In genomic region chr20:25469558-25469957, GRCh38 we compare ENCODE assay signal across 10 cellular contexts.
"Had no signal": no experiment of that assay in that cellular context is flagged by ENCODE, and none has a peak within 500 bp of the region (broad histone marks: within the 10 kb centered on the region; RNA-seq: fewer than 3 reads in every experiment).

No MANE protein-coding gene starts in this region.

- H3K4me3 Mint-ChIP-seq: activated CD4-positive, alpha-beta memory T cell treated with anti-CD3 and anti-CD28 coated beads for 36 hours; activated naive CD4-positive, alpha-beta T cell treated with anti-CD3 and anti-CD28 coated beads, Interleukin-2, amount 10 ng/mL, durations not matched to agents 7 days and 5 days; naive B cell had no signal

- H3K9me3 Mint-ChIP-seq: activated CD4-positive, alpha-beta memory T cell treated with anti-CD3 and anti-CD28 coated beads for 36 hours; activated naive CD4-positive, alpha-beta T cell treated with anti-CD3 and anti-CD28 coated beads, Interleukin-2, amount 10 ng/mL, durations not matched to agents 7 days and 5 days; naive B cell had no signal

- DNase-seq: activated CD4-positive, CD25-positive, alpha-beta regulatory T cell; activated effector memory CD4-positive, alpha-beta T cell treated with anti-CD3 and anti-CD28 coated beads, Interleukin-2, amount 50 U/mL, for 16 hours; cerebellar nuclear complex; cortex of kidney; naive B cell; stimulated activated naive CD4-positive, alpha-beta T cell treated with Interleukin-2 at 50 U/mL for 16 hours; T-helper 9 cell had no signal

- H3K27me3 Mint-ChIP-seq: activated CD4-positive, alpha-beta memory T cell treated with anti-CD3 and anti-CD28 coated beads for 36 hours; activated naive CD4-positive, alpha-beta T cell treated with anti-CD3 and anti-CD28 coated beads, Interleukin-2, amount 10 ng/mL, durations not matched to agents 7 days and 5 days; progenitor cell of endocrine pancreas had no signal

- H3K36me3 Mint-ChIP-seq: activated CD4-positive, alpha-beta memory T cell treated with anti-CD3 and anti-CD28 coated beads for 36 hours; activated naive CD4-positive, alpha-beta T cell treated with anti-CD3 and anti-CD28 coated beads, Interleukin-2, amount 10 ng/mL, durations not matched to agents 7 days and 5 days; naive B cell had no signal

- H3K27ac Mint-ChIP-seq: activated CD4-positive, alpha-beta memory T cell treated with anti-CD3 and anti-CD28 coated beads for 36 hours; activated naive CD4-positive, alpha-beta T cell treated with anti-CD3 and anti-CD28 coated beads, Interleukin-2, amount 10 ng/mL, durations not matched to agents 7 days and 5 days; naive B cell had no signal
